Comparison of ENCODE assay signal across 1 cellular context in the genomic region with DNA sequence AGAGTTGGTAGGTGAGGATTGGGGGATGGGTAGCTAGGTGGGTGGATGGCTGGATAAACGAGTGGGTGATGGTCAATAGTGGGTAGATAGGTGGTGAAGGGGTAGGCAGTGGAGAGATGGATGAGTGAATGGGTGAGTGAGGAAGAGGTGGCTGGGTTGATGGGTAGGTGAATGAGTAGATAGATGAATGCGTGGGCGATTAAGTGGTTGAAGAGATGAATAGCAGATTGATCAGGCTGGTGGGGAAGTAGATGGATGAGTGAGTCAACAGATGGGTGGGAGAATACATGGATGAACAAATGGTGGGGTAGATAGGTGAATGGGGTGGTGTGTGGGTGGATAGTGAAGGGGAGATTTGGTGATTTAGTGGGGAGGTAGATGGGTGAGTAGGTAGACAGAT.
TF ChIP-seq lines count a peak whose summit lies in the region.

No MANE protein-coding gene starts in this region.

TF ChIP-seq in HEK293, 187 proteins besides CTCF, POLR2A, EP300 and RAD21 (continued from another document):
- TF ChIP-seq, protein P1, sequence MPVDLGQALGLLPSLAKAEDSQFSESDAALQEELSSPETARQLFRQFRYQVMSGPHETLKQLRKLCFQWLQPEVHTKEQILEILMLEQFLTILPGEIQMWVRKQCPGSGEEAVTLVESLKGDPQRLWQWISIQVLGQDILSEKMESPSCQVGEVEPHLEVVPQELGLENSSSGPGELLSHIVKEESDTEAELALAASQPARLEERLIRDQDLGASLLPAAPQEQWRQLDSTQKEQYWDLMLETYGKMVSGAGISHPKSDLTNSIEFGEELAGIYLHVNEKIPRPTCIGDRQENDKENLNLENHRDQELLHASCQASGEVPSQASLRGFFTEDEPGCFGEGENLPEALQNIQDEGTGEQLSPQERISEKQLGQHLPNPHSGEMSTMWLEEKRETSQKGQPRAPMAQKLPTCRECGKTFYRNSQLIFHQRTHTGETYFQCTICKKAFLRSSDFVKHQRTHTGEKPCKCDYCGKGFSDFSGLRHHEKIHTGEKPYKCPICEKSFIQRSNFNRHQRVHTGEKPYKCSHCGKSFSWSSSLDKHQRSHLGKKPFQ (tag by site-specific recombination; IDR thresholded peaks at IDR 0.05): no peak
- TF ChIP-seq ZBTB17 (tag by site-specific recombination; IDR thresholded peaks at IDR 0.05): peak; percentile 88
- no peak for TF ChIP-seq ZEB2 (tag by site-specific recombination; IDR thresholded peaks at IDR 0.05)
- TF ChIP-seq, protein P2, sequence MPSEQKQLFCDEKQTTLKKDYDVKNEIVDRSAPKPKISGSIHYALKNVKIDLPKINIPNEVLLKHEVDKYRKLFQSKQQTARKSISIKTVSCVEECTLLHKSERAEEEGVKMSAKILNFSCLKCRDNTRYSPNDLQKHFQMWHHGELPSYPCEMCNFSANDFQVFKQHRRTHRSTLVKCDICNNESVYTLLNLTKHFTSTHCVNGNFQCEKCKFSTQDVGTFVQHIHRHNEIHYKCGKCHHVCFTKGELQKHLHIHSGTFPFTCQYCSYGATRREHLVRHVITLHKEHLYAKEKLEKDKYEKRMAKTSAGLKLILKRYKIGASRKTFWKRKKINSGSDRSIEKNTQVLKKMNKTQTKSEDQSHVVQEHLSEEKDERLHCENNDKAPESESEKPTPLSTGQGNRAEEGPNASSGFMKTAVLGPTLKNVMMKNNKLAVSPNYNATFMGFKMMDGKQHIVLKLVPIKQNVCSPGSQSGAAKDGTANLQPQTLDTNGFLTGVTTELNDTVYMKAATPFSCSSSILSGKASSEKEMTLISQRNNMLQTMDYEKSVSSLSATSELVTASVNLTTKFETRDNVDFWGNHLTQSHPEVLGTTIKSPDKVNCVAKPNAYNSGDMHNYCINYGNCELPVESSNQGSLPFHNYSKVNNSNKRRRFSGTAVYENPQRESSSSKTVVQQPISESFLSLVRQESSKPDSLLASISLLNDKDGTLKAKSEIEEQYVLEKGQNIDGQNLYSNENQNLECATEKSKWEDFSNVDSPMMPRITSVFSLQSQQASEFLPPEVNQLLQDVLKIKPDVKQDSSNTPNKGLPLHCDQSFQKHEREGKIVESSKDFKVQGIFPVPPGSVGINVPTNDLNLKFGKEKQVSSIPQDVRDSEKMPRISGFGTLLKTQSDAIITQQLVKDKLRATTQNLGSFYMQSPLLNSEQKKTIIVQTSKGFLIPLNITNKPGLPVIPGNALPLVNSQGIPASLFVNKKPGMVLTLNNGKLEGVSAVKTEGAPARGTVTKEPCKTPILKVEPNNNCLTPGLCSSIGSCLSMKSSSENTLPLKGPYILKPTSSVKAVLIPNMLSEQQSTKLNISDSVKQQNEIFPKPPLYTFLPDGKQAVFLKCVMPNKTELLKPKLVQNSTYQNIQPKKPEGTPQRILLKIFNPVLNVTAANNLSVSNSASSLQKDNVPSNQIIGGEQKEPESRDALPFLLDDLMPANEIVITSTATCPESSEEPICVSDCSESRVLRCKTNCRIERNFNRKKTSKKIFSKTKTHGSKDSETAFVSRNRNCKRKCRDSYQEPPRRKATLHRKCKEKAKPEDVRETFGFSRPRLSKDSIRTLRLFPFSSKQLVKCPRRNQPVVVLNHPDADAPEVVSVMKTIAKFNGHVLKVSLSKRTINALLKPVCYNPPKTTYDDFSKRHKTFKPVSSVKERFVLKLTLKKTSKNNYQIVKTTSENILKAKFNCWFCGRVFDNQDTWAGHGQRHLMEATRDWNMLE (tag by site-specific recombination; conservative IDR thresholded peaks at IDR 0.05; ENCODE audit: low read depth): no peak
- TF ChIP-seq ZIC2 (tag by site-specific recombination; IDR thresholded peaks at IDR 0.05): no peak
- TF ChIP-seq ZNF600 (tag by site-specific recombination; IDR thresholded peaks at IDR 0.05): no peak
- no peak for TF ChIP-seq ZFP69B (tag by site-specific recombination; IDR thresholded peaks at IDR 0.05)
- TF ChIP-seq RBAK (tag by site-specific recombination; IDR thresholded peaks at IDR 0.05): no peak
- TF ChIP-seq ZNF629 (tag by site-specific recombination; IDR thresholded peaks at IDR 0.05): no peak
- no peak for TF ChIP-seq ZBTB7A (tag by site-specific recombination; IDR thresholded peaks at IDR 0.05; ENCODE audit: low read depth)
- no peak for TF ChIP-seq ZNF211 (tag by site-specific recombination; IDR thresholded peaks at IDR 0.05; ENCODE audit: low read depth)
- TF ChIP-seq EGR2 (tag by site-specific recombination; IDR thresholded peaks at IDR 0.05; ENCODE audit: low read depth): peak; percentile 100
- TF ChIP-seq ZFP37 (tag by site-specific recombination; IDR thresholded peaks at IDR 0.05): no peak
- no peak for TF ChIP-seq ZNF202 (tag by site-specific recombination; IDR thresholded peaks at IDR 0.05; ENCODE audit: borderline replicate concordance)
- TF ChIP-seq ZXDB (tag by site-specific recombination; IDR thresholded peaks at IDR 0.05): no peak
- TF ChIP-seq OVOL3 (tag by site-specific recombination; IDR thresholded peaks at IDR 0.05): no peak
- no peak for TF ChIP-seq ZNF530 (tag by site-specific recombination; IDR thresholded peaks at IDR 0.05; ENCODE audit: low read depth)
- no peak for TF ChIP-seq ZNF792 (tag by site-specific recombination; IDR thresholded peaks at IDR 0.05)
- TF ChIP-seq ZFHX2 (tag by site-specific recombination; conservative IDR thresholded peaks at IDR 0.05): peak; percentile 99
- TF ChIP-seq, protein P3, sequence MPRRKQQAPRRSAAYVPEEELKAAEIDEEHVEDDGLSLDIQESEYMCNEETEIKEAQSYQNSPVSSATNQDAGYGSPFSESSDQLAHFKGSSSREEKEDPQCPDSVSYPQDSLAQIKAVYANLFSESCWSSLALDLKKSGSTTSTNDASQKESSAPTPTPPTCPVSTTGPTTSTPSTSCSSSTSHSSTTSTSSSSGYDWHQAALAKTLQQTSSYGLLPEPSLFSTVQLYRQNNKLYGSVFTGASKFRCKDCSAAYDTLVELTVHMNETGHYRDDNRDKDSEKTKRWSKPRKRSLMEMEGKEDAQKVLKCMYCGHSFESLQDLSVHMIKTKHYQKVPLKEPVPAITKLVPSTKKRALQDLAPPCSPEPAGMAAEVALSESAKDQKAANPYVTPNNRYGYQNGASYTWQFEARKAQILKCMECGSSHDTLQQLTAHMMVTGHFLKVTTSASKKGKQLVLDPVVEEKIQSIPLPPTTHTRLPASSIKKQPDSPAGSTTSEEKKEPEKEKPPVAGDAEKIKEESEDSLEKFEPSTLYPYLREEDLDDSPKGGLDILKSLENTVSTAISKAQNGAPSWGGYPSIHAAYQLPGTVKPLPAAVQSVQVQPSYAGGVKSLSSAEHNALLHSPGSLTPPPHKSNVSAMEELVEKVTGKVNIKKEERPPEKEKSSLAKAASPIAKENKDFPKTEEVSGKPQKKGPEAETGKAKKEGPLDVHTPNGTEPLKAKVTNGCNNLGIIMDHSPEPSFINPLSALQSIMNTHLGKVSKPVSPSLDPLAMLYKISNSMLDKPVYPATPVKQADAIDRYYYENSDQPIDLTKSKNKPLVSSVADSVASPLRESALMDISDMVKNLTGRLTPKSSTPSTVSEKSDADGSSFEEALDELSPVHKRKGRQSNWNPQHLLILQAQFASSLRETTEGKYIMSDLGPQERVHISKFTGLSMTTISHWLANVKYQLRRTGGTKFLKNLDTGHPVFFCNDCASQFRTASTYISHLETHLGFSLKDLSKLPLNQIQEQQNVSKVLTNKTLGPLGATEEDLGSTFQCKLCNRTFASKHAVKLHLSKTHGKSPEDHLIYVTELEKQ (tag by site-specific recombination; IDR thresholded peaks at IDR 0.05; ENCODE audit: borderline replicate concordance): no peak
- no peak for TF ChIP-seq ZNF174 (tag by site-specific recombination; IDR thresholded peaks at IDR 0.05)
TF ChIP-seq in HEK293: peak in this region for 4.
